ENCODE assay signal across 1 cellular context in the genomic region with DNA sequence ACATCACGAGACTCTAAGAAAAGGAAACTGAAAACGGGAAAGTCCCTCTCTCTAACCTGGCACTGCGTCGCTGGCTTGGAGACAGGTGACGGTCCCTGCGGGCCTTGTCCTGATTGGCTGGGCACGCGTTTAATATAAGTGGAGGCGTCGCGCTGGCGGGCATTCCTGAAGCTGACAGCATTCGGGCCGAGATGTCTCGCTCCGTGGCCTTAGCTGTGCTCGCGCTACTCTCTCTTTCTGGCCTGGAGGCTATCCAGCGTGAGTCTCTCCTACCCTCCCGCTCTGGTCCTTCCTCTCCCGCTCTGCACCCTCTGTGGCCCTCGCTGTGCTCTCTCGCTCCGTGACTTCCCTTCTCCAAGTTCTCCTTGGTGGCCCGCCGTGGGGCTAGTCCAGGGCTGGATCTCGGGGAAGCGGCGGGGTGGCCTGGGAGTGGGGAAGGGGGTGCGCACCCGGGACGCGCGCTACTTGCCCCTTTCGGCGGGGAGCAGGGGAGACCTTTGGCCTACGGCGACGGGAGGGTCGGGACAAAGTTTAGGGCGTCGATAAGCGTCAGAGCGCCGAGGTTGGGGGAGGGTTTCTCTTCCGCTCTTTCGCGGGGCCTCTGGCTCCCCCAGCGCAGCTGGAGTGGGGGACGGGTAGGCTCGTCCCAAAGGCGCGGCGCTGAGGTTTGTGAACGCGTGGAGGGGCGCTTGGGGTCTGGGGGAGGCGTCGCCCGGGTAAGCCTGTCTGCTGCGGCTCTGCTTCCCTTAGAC.
TF ChIP-seq lines count a peak whose summit lies in the region.

TSS of gene B2M (plus strand) at position 162 of the 752 bp plus-strand sequence. CDS start at position 192, 30 bp downstream.

TF ChIP-seq in K562, 482 proteins besides CTCF, POLR2A, EP300 and RAD21 (continued from another document and continues in another):
- peak; percentile 89 for TF ChIP-seq ZFX (CRISPR knock-in tag; IDR thresholded peaks at IDR 0.05)
- TF ChIP-seq NCOR1 (IDR thresholded peaks at IDR 0.05) = no peak
- TF ChIP-seq NRF1 (conservative IDR thresholded peaks at IDR 0.05 in 1 of 2, IDR thresholded peaks at IDR 0.05 in 1 of 2) = peak; percentile 26 to 42; a peak in 3 of 4 replicates
- TF ChIP-seq ARID2 (IDR thresholded peaks at IDR 0.05) = no peak
- TF ChIP-seq ZNF696 (CRISPR knock-in tag; conservative IDR thresholded peaks at IDR 0.05) = no peak
- no peak for TF ChIP-seq MTA1 (IDR thresholded peaks at IDR 0.05; ENCODE audit: borderline replicate concordance)
- no peak for TF ChIP-seq ZNF778 (CRISPR knock-in tag; IDR thresholded peaks at IDR 0.05)
- no peak for TF ChIP-seq HINFP (tag; conservative IDR thresholded peaks at IDR 0.05; ENCODE audit: low read depth)
- TF ChIP-seq, protein P1, sequence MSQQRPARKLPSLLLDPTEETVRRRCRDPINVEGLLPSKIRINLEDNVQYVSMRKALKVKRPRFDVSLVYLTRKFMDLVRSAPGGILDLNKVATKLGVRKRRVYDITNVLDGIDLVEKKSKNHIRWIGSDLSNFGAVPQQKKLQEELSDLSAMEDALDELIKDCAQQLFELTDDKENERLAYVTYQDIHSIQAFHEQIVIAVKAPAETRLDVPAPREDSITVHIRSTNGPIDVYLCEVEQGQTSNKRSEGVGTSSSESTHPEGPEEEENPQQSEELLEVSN (IDR thresholded peaks at IDR 0.05; ENCODE audit: borderline replicate concordance in 1 of 2, extremely low read depth in 1 of 2, insufficient read depth in 1 of 2, insufficient read length in 1 of 2, low read depth in 1 of 2, low read length in 1 of 2, poor library complexity in 1 of 2, severe bottlenecking in 1 of 2) = peak; percentile 43 to 44
- peak; percentile 62; the same call in 1 of the 2 replicates for TF ChIP-seq ZBTB7A (IDR thresholded peaks at IDR 0.05; ENCODE audit: borderline replicate concordance, control insufficient read depth, low read depth, low read length)
- TF ChIP-seq JUNB (CRISPR knock-in tag; conservative IDR thresholded peaks at IDR 0.05) = no peak
- TF ChIP-seq, protein P2, sequence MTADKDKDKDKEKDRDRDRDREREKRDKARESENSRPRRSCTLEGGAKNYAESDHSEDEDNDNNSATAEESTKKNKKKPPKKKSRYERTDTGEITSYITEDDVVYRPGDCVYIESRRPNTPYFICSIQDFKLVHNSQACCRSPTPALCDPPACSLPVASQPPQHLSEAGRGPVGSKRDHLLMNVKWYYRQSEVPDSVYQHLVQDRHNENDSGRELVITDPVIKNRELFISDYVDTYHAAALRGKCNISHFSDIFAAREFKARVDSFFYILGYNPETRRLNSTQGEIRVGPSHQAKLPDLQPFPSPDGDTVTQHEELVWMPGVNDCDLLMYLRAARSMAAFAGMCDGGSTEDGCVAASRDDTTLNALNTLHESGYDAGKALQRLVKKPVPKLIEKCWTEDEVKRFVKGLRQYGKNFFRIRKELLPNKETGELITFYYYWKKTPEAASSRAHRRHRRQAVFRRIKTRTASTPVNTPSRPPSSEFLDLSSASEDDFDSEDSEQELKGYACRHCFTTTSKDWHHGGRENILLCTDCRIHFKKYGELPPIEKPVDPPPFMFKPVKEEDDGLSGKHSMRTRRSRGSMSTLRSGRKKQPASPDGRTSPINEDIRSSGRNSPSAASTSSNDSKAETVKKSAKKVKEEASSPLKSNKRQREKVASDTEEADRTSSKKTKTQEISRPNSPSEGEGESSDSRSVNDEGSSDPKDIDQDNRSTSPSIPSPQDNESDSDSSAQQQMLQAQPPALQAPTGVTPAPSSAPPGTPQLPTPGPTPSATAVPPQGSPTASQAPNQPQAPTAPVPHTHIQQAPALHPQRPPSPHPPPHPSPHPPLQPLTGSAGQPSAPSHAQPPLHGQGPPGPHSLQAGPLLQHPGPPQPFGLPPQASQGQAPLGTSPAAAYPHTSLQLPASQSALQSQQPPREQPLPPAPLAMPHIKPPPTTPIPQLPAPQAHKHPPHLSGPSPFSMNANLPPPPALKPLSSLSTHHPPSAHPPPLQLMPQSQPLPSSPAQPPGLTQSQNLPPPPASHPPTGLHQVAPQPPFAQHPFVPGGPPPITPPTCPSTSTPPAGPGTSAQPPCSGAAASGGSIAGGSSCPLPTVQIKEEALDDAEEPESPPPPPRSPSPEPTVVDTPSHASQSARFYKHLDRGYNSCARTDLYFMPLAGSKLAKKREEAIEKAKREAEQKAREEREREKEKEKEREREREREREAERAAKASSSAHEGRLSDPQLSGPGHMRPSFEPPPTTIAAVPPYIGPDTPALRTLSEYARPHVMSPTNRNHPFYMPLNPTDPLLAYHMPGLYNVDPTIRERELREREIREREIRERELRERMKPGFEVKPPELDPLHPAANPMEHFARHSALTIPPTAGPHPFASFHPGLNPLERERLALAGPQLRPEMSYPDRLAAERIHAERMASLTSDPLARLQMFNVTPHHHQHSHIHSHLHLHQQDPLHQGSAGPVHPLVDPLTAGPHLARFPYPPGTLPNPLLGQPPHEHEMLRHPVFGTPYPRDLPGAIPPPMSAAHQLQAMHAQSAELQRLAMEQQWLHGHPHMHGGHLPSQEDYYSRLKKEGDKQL (CRISPR knock-in tag; IDR thresholded peaks at IDR 0.05; ENCODE audit: borderline replicate concordance) = 0 out of 2 replicates have a peak, but pooled peaks have one; percentile 50
- peak; percentile 21 for TF ChIP-seq FIP1L1 (IDR thresholded peaks at IDR 0.05; ENCODE audit: low read depth, low read length, poor library complexity, severe bottlenecking)
- TF ChIP-seq TSC22D4 (tag; IDR thresholded peaks at IDR 0.05) = no peak
- TF ChIP-seq E2F4 (CRISPR knock-in tag; IDR thresholded peaks at IDR 0.05; ENCODE audit: low read depth) = no peak
- no peak for TF ChIP-seq ZNF324 (CRISPR knock-in tag; IDR thresholded peaks at IDR 0.05)
- TF ChIP-seq, protein P3, sequence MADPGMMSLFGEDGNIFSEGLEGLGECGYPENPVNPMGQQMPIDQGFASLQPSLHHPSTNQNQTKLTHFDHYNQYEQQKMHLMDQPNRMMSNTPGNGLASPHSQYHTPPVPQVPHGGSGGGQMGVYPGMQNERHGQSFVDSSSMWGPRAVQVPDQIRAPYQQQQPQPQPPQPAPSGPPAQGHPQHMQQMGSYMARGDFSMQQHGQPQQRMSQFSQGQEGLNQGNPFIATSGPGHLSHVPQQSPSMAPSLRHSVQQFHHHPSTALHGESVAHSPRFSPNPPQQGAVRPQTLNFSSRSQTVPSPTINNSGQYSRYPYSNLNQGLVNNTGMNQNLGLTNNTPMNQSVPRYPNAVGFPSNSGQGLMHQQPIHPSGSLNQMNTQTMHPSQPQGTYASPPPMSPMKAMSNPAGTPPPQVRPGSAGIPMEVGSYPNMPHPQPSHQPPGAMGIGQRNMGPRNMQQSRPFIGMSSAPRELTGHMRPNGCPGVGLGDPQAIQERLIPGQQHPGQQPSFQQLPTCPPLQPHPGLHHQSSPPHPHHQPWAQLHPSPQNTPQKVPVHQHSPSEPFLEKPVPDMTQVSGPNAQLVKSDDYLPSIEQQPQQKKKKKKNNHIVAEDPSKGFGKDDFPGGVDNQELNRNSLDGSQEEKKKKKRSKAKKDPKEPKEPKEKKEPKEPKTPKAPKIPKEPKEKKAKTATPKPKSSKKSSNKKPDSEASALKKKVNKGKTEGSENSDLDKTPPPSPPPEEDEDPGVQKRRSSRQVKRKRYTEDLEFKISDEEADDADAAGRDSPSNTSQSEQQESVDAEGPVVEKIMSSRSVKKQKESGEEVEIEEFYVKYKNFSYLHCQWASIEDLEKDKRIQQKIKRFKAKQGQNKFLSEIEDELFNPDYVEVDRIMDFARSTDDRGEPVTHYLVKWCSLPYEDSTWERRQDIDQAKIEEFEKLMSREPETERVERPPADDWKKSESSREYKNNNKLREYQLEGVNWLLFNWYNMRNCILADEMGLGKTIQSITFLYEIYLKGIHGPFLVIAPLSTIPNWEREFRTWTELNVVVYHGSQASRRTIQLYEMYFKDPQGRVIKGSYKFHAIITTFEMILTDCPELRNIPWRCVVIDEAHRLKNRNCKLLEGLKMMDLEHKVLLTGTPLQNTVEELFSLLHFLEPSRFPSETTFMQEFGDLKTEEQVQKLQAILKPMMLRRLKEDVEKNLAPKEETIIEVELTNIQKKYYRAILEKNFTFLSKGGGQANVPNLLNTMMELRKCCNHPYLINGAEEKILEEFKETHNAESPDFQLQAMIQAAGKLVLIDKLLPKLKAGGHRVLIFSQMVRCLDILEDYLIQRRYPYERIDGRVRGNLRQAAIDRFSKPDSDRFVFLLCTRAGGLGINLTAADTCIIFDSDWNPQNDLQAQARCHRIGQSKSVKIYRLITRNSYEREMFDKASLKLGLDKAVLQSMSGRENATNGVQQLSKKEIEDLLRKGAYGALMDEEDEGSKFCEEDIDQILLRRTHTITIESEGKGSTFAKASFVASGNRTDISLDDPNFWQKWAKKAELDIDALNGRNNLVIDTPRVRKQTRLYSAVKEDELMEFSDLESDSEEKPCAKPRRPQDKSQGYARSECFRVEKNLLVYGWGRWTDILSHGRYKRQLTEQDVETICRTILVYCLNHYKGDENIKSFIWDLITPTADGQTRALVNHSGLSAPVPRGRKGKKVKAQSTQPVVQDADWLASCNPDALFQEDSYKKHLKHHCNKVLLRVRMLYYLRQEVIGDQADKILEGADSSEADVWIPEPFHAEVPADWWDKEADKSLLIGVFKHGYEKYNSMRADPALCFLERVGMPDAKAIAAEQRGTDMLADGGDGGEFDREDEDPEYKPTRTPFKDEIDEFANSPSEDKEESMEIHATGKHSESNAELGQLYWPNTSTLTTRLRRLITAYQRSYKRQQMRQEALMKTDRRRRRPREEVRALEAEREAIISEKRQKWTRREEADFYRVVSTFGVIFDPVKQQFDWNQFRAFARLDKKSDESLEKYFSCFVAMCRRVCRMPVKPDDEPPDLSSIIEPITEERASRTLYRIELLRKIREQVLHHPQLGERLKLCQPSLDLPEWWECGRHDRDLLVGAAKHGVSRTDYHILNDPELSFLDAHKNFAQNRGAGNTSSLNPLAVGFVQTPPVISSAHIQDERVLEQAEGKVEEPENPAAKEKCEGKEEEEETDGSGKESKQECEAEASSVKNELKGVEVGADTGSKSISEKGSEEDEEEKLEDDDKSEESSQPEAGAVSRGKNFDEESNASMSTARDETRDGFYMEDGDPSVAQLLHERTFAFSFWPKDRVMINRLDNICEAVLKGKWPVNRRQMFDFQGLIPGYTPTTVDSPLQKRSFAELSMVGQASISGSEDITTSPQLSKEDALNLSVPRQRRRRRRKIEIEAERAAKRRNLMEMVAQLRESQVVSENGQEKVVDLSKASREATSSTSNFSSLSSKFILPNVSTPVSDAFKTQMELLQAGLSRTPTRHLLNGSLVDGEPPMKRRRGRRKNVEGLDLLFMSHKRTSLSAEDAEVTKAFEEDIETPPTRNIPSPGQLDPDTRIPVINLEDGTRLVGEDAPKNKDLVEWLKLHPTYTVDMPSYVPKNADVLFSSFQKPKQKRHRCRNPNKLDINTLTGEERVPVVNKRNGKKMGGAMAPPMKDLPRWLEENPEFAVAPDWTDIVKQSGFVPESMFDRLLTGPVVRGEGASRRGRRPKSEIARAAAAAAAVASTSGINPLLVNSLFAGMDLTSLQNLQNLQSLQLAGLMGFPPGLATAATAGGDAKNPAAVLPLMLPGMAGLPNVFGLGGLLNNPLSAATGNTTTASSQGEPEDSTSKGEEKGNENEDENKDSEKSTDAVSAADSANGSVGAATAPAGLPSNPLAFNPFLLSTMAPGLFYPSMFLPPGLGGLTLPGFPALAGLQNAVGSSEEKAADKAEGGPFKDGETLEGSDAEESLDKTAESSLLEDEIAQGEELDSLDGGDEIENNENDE (IDR thresholded peaks at IDR 0.05; ENCODE audit: low read depth, low read length) = no peak
- TF ChIP-seq MYBL2 (IDR thresholded peaks at IDR 0.05; ENCODE audit: low read depth) = no peak
- no peak for TF ChIP-seq MYBL2 (CRISPR knock-in tag; IDR thresholded peaks at IDR 0.05; ENCODE audit: borderline replicate concordance)
- no peak for TF ChIP-seq RNF219 (CRISPR knock-in tag; IDR thresholded peaks at IDR 0.05)
- no peak; the same call in 1 of the 2 replicates for TF ChIP-seq BCOR (IDR thresholded peaks at IDR 0.05)
- no peak for TF ChIP-seq HDAC6 (IDR thresholded peaks at IDR 0.05; ENCODE audit: low read depth, low read length)
- TF ChIP-seq, protein P4, sequence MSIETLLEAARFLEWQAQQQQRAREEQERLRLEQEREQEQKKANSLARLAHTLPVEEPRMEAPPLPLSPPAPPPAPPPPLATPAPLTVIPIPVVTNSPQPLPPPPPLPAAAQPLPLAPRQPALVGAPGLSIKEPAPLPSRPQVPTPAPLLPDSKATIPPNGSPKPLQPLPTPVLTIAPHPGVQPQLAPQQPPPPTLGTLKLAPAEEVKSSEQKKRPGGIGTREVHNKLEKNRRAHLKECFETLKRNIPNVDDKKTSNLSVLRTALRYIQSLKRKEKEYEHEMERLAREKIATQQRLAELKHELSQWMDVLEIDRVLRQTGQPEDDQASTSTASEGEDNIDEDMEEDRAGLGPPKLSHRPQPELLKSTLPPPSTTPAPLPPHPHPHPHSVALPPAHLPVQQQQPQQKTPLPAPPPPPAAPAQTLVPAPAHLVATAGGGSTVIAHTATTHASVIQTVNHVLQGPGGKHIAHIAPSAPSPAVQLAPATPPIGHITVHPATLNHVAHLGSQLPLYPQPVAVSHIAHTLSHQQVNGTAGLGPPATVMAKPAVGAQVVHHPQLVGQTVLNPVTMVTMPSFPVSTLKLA (conservative IDR thresholded peaks at IDR 0.05) = peak in 1 of 2 experiments; percentile 46; a peak in 3 of 4 replicates
- TF ChIP-seq ESRRA (IDR thresholded peaks at IDR 0.05; ENCODE audit: borderline replicate concordance, low read depth) = no peak
- no peak for TF ChIP-seq HMG20B (CRISPR knock-in tag; IDR thresholded peaks at IDR 0.05)
